In the genomic region with DNA sequence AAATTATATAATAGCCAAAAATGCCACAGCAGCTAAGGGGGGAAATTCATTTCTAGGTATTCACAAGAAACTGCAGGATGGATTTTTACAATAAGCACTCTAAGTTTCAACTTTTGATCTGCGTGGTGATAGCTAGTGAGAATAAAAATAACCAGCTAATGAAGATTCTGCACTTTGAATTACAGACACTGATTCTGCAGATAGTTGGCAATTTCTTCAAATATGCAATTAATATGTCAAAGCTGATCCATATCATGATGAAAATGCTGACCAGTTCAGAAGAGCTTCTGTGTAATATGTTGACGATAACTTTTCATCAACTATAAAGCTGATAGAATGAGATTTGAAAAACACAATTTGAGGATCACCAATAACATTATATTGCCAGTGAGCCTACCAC, we compare ENCODE assay signal across 18 cellular contexts.
DNase-seq lines count a peak whose midpoint lies in the region; TF ChIP-seq lines count a peak whose summit lies in the region.
"Had no signal": no experiment of that assay in that cellular context is flagged by ENCODE, and none has a peak within 500 bp of the region (broad histone marks: within the 10 kb centered on the region; RNA-seq: fewer than 3 reads in every experiment).

No MANE protein-coding gene starts in this region.

- POLR2A ChIA-PET in SK-N-SH (lab: Yijun Ruan, JAX): no interaction called here

- DNase-seq in SK-N-SH: no peak
- DNase-seq in mesothelial cell of epicardium (ENCODE audit: low spot score in 2 of 2, unreplicated experiment in 2 of 2): no peak
- DNase-seq in activated T-cell treated with anti-CD3 and anti-CD28 coated beads, Interleukin-2, amount 50 U/mL, for 24 hours: no peak
- no peak for DNase-seq in SHP77 treated with DMSO at 0.1 percent for 48 hours (lab: John Stamatoyannopoulos, UW)
- no peak for DNase-seq in dorsolateral prefrontal cortex
- DNase-seq: 8988T; ACHN; BE2C; C1 segment of cervical spinal cord; CD4-positive, alpha-beta memory T cell; CD4-positive, CD25-positive, alpha-beta regulatory T cell; CD8-positive, alpha-beta memory T cell; COR-L47; DMS 273 treated with DMSO at 0.1 percent for 48 hours; DMS79 treated with DMSO at 0.1 percent for 48 hours; GF-D8 had no signal

- no peak overlapping the region for H3K9ac ChIP-seq in SK-N-SH
- H3K9ac ChIP-seq: BLaER1 had no signal

- H3K27ac ChIP-seq in SK-N-SH (ENCODE audit: low read depth in 2 of 2, low read length in 1 of 2): no peak overlapping the region
- H3K27ac ChIP-seq in dorsolateral prefrontal cortex: no peak overlapping the region
- H3K27ac ChIP-seq: BLaER1 had no signal

- no peaks in the 10 kb centered on the region for H3K9me2 ChIP-seq in SK-N-SH

- TF ChIP-seq EP300 in SK-N-SH (IDR thresholded peaks at IDR 0.05; ENCODE audit: borderline replicate concordance in 1 of 2, low read depth in 1 of 2, low read length in 1 of 2): no peak; a peak in 1 of 4 replicates

- no peaks in the 10 kb centered on the region for H3K9me3 Mint-ChIP-seq in mesothelial cell of epicardium
- no peaks in the 10 kb centered on the region for H3K9me3 Mint-ChIP-seq in activated T-cell treated with anti-CD3 and anti-CD28 coated beads, Interleukin-2, amount 50 U/mL, for 24 hours
- H3K9me3 Mint-ChIP-seq: CD4-positive, alpha-beta memory T cell; CD8-positive, alpha-beta memory T cell had no signal

- WGBS in SK-N-SH (ENCODE audit: low lambda C conversion rate): 49% methylated on average over 2 of the region's 2 CpGs

- no peak for TF ChIP-seq RAD21 in SK-N-SH (IDR thresholded peaks at IDR 0.05; ENCODE audit: low read length)

- no peaks in the 10 kb centered on the region for H3F3A ChIP-seq in SK-N-SH (replicated peaks; ENCODE audit: insufficient read depth)

- no peaks in the 10 kb centered on the region for H3K9me3 ChIP-seq in SK-N-SH
- H3K9me3 ChIP-seq: BE2C, BLaER1 had no signal

- no peak overlapping the region for H2AFZ ChIP-seq in SK-N-SH (ENCODE audit: low read depth)

- CTCF ChIA-PET in SK-N-SH (lab: Yijun Ruan, JAX): interaction anchor here (1.1 kb wide), 1 partner anchor 17 kb away, joined by 3 read pairs; no protein-coding TSS in a partner anchor

- H3K79me2 ChIP-seq in SK-N-SH (ENCODE audit: insufficient read depth): no peaks in the 10 kb centered on the region

- TF ChIP-seq CTCF in SK-N-SH (IDR thresholded peaks at IDR 0.05) (no peak), mesothelial cell of epicardium (IDR thresholded peaks at IDR 0.05; ENCODE audit: unreplicated experiment) (no peak), dorsolateral prefrontal cortex (IDR thresholded peaks at IDR 0.05 in 54 of 56, conservative IDR thresholded peaks at IDR 0.05 in 2 of 56; ENCODE audit: low read depth in 1 of 56, partially characterized antibody in 56 of 56) (no peak)

- intact Hi-C loops in dorsolateral prefrontal cortex (cut with DNase I): no loop called here

- no peaks in the 10 kb centered on the region for H3K36me3 Mint-ChIP-seq in mesothelial cell of epicardium
- H3K36me3 Mint-ChIP-seq in activated T-cell treated with anti-CD3 and anti-CD28 coated beads, Interleukin-2, amount 50 U/mL, for 24 hours (ENCODE audit: low read depth): no peaks in the 10 kb centered on the region
- H3K36me3 Mint-ChIP-seq: CD14-positive monocyte; CD4-positive, alpha-beta memory T cell; CD4-positive, CD25-positive, alpha-beta regulatory T cell; CD8-positive, alpha-beta memory T cell had no signal

- no peak overlapping the region for H3K4me3 Mint-ChIP-seq in mesothelial cell of epicardium
- H3K4me3 Mint-ChIP-seq in activated T-cell treated with anti-CD3 and anti-CD28 coated beads, Interleukin-2, amount 50 U/mL, for 24 hours: no peak overlapping the region
- H3K4me3 Mint-ChIP-seq: CD14-positive monocyte; CD4-positive, alpha-beta memory T cell; CD4-positive, CD25-positive, alpha-beta regulatory T cell; CD8-positive, alpha-beta memory T cell had no signal

- peak overlapping the region; percentile 40 for H3K27ac Mint-ChIP-seq in mesothelial cell of epicardium
- no peak overlapping the region for H3K27ac Mint-ChIP-seq in activated T-cell treated with anti-CD3 and anti-CD28 coated beads, Interleukin-2, amount 50 U/mL, for 24 hours
- H3K27ac Mint-ChIP-seq: CD14-positive monocyte; CD4-positive, alpha-beta memory T cell; CD4-positive, CD25-positive, alpha-beta regulatory T cell; CD8-positive, alpha-beta memory T cell had no signal

- H3K4me3 ChIP-seq in SK-N-SH (ENCODE audit: low read depth in 2 of 2, low read length in 1 of 2) (no peak overlapping the region), dorsolateral prefrontal cortex (no peak overlapping the region)
- H3K4me3 ChIP-seq: BLaER1 had no signal

- no peaks in the 10 kb centered on the region for H4K20me1 ChIP-seq in SK-N-SH (ENCODE audit: insufficient read depth)
- H4K20me1 ChIP-seq: BLaER1 had no signal

- H3K27me3 ChIP-seq in SK-N-SH (ENCODE audit: insufficient read depth) (no peaks in the 10 kb centered on the region), dorsolateral prefrontal cortex (no peaks in the 10 kb centered on the region)
- H3K27me3 ChIP-seq: BE2C, BLaER1 had no signal

- no peaks in the 10 kb centered on the region for H3K36me3 ChIP-seq in SK-N-SH (replicated peaks in 1 of 2; ENCODE audit: control insufficient read depth in 1 of 2, insufficient read depth in 2 of 2, low read length in 1 of 2)
- H3K36me3 ChIP-seq: BE2C, BLaER1 had no signal

- H3K4me1 Mint-ChIP-seq in mesothelial cell of epicardium: peaks cover 20% of the 10 kb centered on the region
- H3K4me1 Mint-ChIP-seq in activated T-cell treated with anti-CD3 and anti-CD28 coated beads, Interleukin-2, amount 50 U/mL, for 24 hours (ENCODE audit: low read depth): no peaks in the 10 kb centered on the region
- H3K4me1 Mint-ChIP-seq: CD14-positive monocyte; CD4-positive, alpha-beta memory T cell; CD4-positive, CD25-positive, alpha-beta regulatory T cell; CD8-positive, alpha-beta memory T cell had no signal

- H3K27me3 Mint-ChIP-seq in mesothelial cell of epicardium (ENCODE audit: low read depth): no peaks in the 10 kb centered on the region
- H3K27me3 Mint-ChIP-seq in activated T-cell treated with anti-CD3 and anti-CD28 coated beads, Interleukin-2, amount 50 U/mL, for 24 hours: no peaks in the 10 kb centered on the region
- H3K27me3 Mint-ChIP-seq: CD4-positive, alpha-beta memory T cell; CD4-positive, CD25-positive, alpha-beta regulatory T cell; CD8-positive, alpha-beta memory T cell had no signal

- H3K4me2 ChIP-seq in SK-N-SH: no peak overlapping the region
- H3K4me2 ChIP-seq: BLaER1 had no signal

- H3K4me1 ChIP-seq in SK-N-SH (ENCODE audit: control insufficient read depth in 1 of 2, insufficient read depth in 2 of 2, low read depth in 1 of 2, low read length in 1 of 2): no peaks in the 10 kb centered on the region; a peak in 1 of 4 replicates
- H3K4me1 ChIP-seq: BLaER1 had no signal

TF ChIP-seq in SK-N-SH, 30 proteins besides CTCF, POLR2A, EP300 and RAD21:
- TF ChIP-seq MEF2A (IDR thresholded peaks at IDR 0.05; ENCODE audit: borderline replicate concordance, low read depth): no peak
- no peak for TF ChIP-seq JUND (IDR thresholded peaks at IDR 0.05)
- no peak for TF ChIP-seq NFIC (IDR thresholded peaks at IDR 0.05; ENCODE audit: borderline replicate concordance)
- TF ChIP-seq, protein P1, sequence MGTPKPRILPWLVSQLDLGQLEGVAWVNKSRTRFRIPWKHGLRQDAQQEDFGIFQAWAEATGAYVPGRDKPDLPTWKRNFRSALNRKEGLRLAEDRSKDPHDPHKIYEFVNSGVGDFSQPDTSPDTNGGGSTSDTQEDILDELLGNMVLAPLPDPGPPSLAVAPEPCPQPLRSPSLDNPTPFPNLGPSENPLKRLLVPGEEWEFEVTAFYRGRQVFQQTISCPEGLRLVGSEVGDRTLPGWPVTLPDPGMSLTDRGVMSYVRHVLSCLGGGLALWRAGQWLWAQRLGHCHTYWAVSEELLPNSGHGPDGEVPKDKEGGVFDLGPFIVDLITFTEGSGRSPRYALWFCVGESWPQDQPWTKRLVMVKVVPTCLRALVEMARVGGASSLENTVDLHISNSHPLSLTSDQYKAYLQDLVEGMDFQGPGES (IDR thresholded peaks at IDR 0.05; ENCODE audit: low read depth, low read length): no peak
- peak; percentile 32; the same call in 1 of the 2 replicates for TF ChIP-seq GATA2 (CRISPR knock-in tag; IDR thresholded peaks at IDR 0.05)
- TF ChIP-seq YY1 (IDR thresholded peaks at IDR 0.05; ENCODE audit: low read depth): no peak
